In genomic region chr21:29384608-29385359, GRCh38 we compare ENCODE assay signal across 18 cellular contexts.
DNase-seq lines count a peak whose midpoint lies in the region; ATAC-seq, FAIRE-seq and TF ChIP-seq lines count a peak whose summit lies in the region.
"Had no signal": no experiment of that assay in that cellular context is flagged by ENCODE, and none has a peak within 500 bp of the region (broad histone marks: within the 10 kb centered on the region; RNA-seq: fewer than 3 reads in every experiment).

No MANE protein-coding gene starts in this region.

- peak; percentile 63 for DNase-seq in DMS79 treated with DMSO at 0.1 percent for 48 hours (lab: John Stamatoyannopoulos, UW)
- peak; percentile 67 for DNase-seq in NCI-H2029 (lab: John Stamatoyannopoulos, UW)
- DNase-seq in astrocyte (ENCODE audit: low read depth): peak; percentile 22
- DNase-seq in left lung: no peak
- no peak for DNase-seq in HUDEP-2 (lab: John Stamatoyannopoulos, UW; ENCODE audit: unreplicated experiment in 76 of 76)
- DNase-seq in GM19239 (ENCODE audit: insufficient read length, low spot score): no peak
- DNase-seq in medulla oblongata (ENCODE audit: extremely low spot score): no peak
- DNase-seq in D341Med (ENCODE audit: low spot score): no peak
- DNase-seq: DMS 273 treated with DMSO at 0.1 percent for 48 hours, HCEC 1CT, IMR-90, NCI-H1105 treated with DMSO at 0.1 percent for 48 hours, NCI-H187 treated with DMSO at 0.1 percent for 48 hours, NCI-H446, NCI-H748 treated with DMSO at 0.1 percent for 48 hours, PC-9 had no signal

- H3K9me3 Mint-ChIP-seq in astrocyte (ENCODE audit: unreplicated experiment): no peaks in the 10 kb centered on the region

- no peak overlapping the region for H3K4me2 ChIP-seq in astrocyte (ENCODE audit: low read length)
- H3K4me2 ChIP-seq: PC-9 had no signal

- no peak overlapping the region for H3K4me3 Mint-ChIP-seq in astrocyte (ENCODE audit: unreplicated experiment)

- H3K27me3 Mint-ChIP-seq in astrocyte (ENCODE audit: low read depth, unreplicated experiment): no peaks in the 10 kb centered on the region

- no peaks in the 10 kb centered on the region for H3K36me3 Mint-ChIP-seq in astrocyte (ENCODE audit: low read depth, unreplicated experiment)

- no peaks in the 10 kb centered on the region for H3K79me2 ChIP-seq in astrocyte (ENCODE audit: insufficient read depth, low read length)

- H3K4me1 ChIP-seq in astrocyte (ENCODE audit: insufficient read depth, low read length): peaks cover 13% of the 10 kb centered on the region
- no peaks in the 10 kb centered on the region for H3K4me1 ChIP-seq in left lung

- H3K9me3 ChIP-seq in astrocyte (ENCODE audit: insufficient read depth, low read depth, low read length): no peaks in the 10 kb centered on the region
- peaks cover 0 to 3% of the 10 kb centered on the region in 2 donors for H3K9me3 ChIP-seq in left lung
- H3K9me3 ChIP-seq: SJSA1 had no signal

- TF ChIP-seq CTCF in astrocyte (IDR thresholded peaks at IDR 0.05; ENCODE audit: insufficient read depth, low read depth, low read length) (no peak), left lung (IDR thresholded peaks at IDR 0.05) (no peak)

- peaks cover 18% of the 10 kb centered on the region for H3K4me1 Mint-ChIP-seq in astrocyte (ENCODE audit: low read depth, unreplicated experiment)

- H3K9ac ChIP-seq in astrocyte (ENCODE audit: low read length): no peak overlapping the region

- FAIRE-seq in astrocyte (lab: Jason Lieb, UNC) (no peak), GM19239 (lab: Jason Lieb, UNC) (no peak)

- H3K4me3 ChIP-seq in astrocyte (ENCODE audit: insufficient read depth, low read depth, low read length) (no peak overlapping the region), left lung (no peak overlapping the region)
- H3K4me3 ChIP-seq: PC-9, SJSA1 had no signal

- intact Hi-C loops in left lung (cut with DNase I): no loop called here

- H3K27me3 ChIP-seq in astrocyte (ENCODE audit: insufficient read depth, low read length): no peaks in the 10 kb centered on the region
- no peaks in the 10 kb centered on the region for H3K27me3 ChIP-seq in left lung
- H3K27me3 ChIP-seq: SJSA1 had no signal

- H3K27ac ChIP-seq in astrocyte (ENCODE audit: low read depth, low read length) (no peak overlapping the region), left lung (no peak overlapping the region)
- H3K27ac ChIP-seq: C4-2B, PC-9, SJSA1 had no signal

- H3K27ac Mint-ChIP-seq in astrocyte (ENCODE audit: unreplicated experiment): no peak overlapping the region

- peaks cover 5% of the 10 kb centered on the region for H3K36me3 ChIP-seq in astrocyte (ENCODE audit: insufficient read depth, low read length)
- peaks cover 0 to 6% of the 10 kb centered on the region in 2 donors for H3K36me3 ChIP-seq in left lung
- H3K36me3 ChIP-seq: SJSA1 had no signal

- H4K20me1 ChIP-seq in astrocyte (ENCODE audit: insufficient read depth, low read length): no peaks in the 10 kb centered on the region

- peak; percentile 59 for ATAC-seq in left lung

- H2AFZ ChIP-seq in astrocyte (ENCODE audit: low read depth, low read length): no peak overlapping the region
- H2AFZ ChIP-seq: PC-9 had no signal

Comparison
In these comparisons a context has a peak if more than half of its experiments do, and no peak if none do; other contexts are left out.
1. DNase-seq: peak in DMS79 treated with DMSO at 0.1 percent for 48 hours (single experiment), NCI-H2029 (single experiment) and astrocyte (single experiment); none in left lung (0 of 2), HUDEP-2 (0 of 76), GM19239 (single experiment), medulla oblongata (single experiment) and D341Med (single experiment).